Comparison of ENCODE assay signal across 14 cellular contexts in the genomic region with DNA sequence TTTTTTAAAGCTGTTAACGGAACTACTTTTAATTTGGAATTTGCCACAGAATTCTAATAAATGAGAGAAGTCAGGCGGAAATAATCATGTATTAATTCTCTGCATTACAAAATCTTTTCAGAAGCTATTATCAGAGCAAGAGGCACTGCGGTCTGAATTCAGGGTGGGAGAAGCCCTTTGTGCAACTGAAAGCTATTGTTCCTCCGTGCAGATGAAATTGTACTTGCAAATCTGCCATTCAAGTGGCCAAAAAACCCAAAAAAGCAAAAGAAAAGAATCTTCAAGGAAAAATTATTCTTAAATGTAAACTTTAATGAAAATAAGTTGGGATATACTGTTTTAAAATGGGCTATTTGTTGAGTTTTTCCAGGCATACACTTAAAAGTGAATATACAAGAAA.
DNase-seq lines count a peak whose midpoint lies in the region; TF ChIP-seq lines count a peak whose summit lies in the region.
"Had no signal": no experiment of that assay in that cellular context is flagged by ENCODE, and none has a peak within 500 bp of the region (broad histone marks: within the 10 kb centered on the region; RNA-seq: fewer than 3 reads in every experiment).

No MANE protein-coding gene starts in this region.

- TF ChIP-seq POLR2A in NB4 (IDR thresholded peaks at IDR 0.05; ENCODE audit: extremely low read depth, insufficient read length), result no peak

- no peaks in the 10 kb centered on the region for H3K9me3 ChIP-seq in iPS-18a (ENCODE audit: control insufficient read depth, low read depth, low read length)
- H3K9me3 ChIP-seq: BE2C had no signal

- H3K27ac ChIP-seq in iPS-18a (ENCODE audit: low read length), result no peak overlapping the region
- H3K27ac ChIP-seq: SK-N-MC had no signal

- DNase-seq in H7, result peak; percentile 27
- DNase-seq in NB4 (ENCODE audit: low read depth), result no peak
- DNase-seq in retina, result peak; percentile 43
- no peak for DNase-seq in iPS-NIHi7 (ENCODE audit: extremely low spot score)
- DNase-seq in activated CD4-positive, alpha-beta T cell treated with anti-CD3 and anti-CD28 coated beads for 48 hours, result no peak
- no peak for DNase-seq in NCI-H446 (lab: John Stamatoyannopoulos, UW)
- DNase-seq: BE2C, Kasumi-1, NCI-H1417 treated with DMSO at 0.1 percent for 48 hours, NCI-H2029 treated with DMSO at 0.1 percent for 48 hours, NCI-H345, NCI-H69 had no signal

- H3K27me3 ChIP-seq in H7 (ENCODE audit: control insufficient read depth, insufficient read depth, low read length) (peaks cover 94% of the 10 kb centered on the region), iPS-18a (ENCODE audit: control insufficient read depth, insufficient read depth, low read length) (peaks cover 94% of the 10 kb centered on the region)

- peaks cover 23% of the 10 kb centered on the region for H3K4me1 ChIP-seq in iPS-18a (ENCODE audit: control insufficient read depth, low read depth, low read length)
- H3K4me1 ChIP-seq: BE2C had no signal

- H3K4me3 ChIP-seq in H7 (ENCODE audit: insufficient read depth, low read depth, low read length), result no peak overlapping the region
- peak overlapping the region; percentile 2 for H3K4me3 ChIP-seq in NB4 (ENCODE audit: low read depth, low read length)
- peak overlapping the region; percentile 57 for H3K4me3 ChIP-seq in iPS-18a (ENCODE audit: low read length)
- H3K4me3 ChIP-seq: SK-N-MC had no signal

- no peak for TF ChIP-seq CTCF in NB4 (IDR thresholded peaks at IDR 0.05; ENCODE audit: low read depth, low read length)

- H3K36me3 ChIP-seq in H7 (replicated peaks; ENCODE audit: control insufficient read depth, insufficient read depth, low read length), result no peaks in the 10 kb centered on the region
- H3K36me3 ChIP-seq in iPS-18a (ENCODE audit: control insufficient read depth, low read depth, low read length), result no peaks in the 10 kb centered on the region
- H3K36me3 ChIP-seq: BE2C had no signal

- no peak overlapping the region for H3K9ac ChIP-seq in iPS-18a (ENCODE audit: low read length)

Comparison
In these comparisons a context has a peak if more than half of its experiments do, and no peak if none do; other contexts are left out.
1. DNase-seq: peak in H7 (single experiment) and retina (single experiment); none in NB4 (single experiment), iPS-NIHi7 (single experiment), activated CD4-positive, alpha-beta T cell treated with anti-CD3 and anti-CD28 coated beads for 48 hours (single experiment) and NCI-H446 (0 of 2).